Comparison of ENCODE assay signal across 9 cellular contexts in the genomic region with DNA sequence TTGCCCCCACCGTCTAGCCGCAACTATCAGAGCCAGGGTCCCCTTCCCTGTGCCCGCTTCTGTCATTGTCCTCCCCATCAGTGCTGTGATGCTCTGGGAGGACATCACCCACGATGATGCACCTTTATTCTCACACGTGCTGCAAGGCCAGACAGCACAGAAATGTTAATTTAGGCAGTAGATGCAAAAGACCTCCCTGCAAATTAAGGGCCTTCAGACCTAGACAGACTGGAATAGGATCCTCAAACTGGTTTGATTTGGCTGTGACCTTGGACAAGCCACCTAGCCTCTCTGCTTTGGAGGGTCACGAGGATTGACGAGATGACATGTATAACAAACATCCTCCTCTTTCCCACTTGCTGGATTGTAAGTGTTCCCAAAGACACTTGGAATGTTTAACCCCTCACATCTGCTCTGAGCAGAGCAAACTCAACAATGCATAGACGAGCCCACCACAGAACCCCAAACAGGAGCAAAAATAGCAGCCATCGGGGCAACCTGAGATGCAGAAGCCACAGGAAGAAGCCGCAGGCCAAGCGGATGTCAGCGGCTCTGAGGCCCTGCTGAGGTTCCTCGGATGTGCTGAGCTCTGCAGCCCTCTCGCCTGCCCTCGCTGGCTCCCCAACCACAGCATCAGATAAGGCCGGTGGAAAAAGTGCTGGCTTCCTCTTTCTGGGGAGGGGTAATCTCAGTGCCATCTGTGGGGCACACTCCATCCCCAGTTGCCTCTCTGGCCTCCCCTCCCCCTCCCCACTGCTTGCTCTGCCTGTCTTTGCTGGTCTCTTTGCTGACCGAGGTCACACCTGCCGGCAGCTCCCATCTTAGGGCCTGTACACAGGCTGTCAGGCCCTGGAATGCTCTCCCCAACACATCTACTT. TPM values are rescaled to one million over a fixed set of nuclear protein-coding genes. Genes with fewer than 3 reads are reported as not detected.
DNase-seq lines count a peak whose midpoint lies in the region; ATAC-seq and TF ChIP-seq lines count a peak whose summit lies in the region.
"Had no signal": no experiment of that assay in that cellular context is flagged by ENCODE, and none has a peak within 500 bp of the region (broad histone marks: within the 10 kb centered on the region; RNA-seq: fewer than 3 reads in every experiment).

No MANE protein-coding gene starts in this region.

- peak; percentile 45 for ATAC-seq in GM21717 (IDR thresholded peaks at IDR 0.05; ENCODE audit: unreplicated experiment)
- peak; percentile 97 for ATAC-seq in naive thymus-derived CD8-positive, alpha-beta T cell

- H3F3A ChIP-seq in OCI-LY1 (ENCODE audit: insufficient read depth, low read length), result no peaks in the 10 kb centered on the region

- peak overlapping the region; percentile 29 to 31 for H3K4me3 ChIP-seq in CD4-positive, alpha-beta memory T cell (ENCODE audit: low read length in 2 of 2)
- no peak overlapping the region for H3K4me3 ChIP-seq in OCI-LY1 (ENCODE audit: low read depth, low read length, poor library complexity, severe bottlenecking)
- H3K4me3 ChIP-seq in coronary artery, result no peak overlapping the region

- no peak overlapping the region for H2AFZ ChIP-seq in OCI-LY1 (ENCODE audit: low read length)

- H3K27ac Mint-ChIP-seq in CD4-positive, alpha-beta memory T cell, result peak overlapping the region; percentile 12 to 70 (median 53)
- peak overlapping the region in 7 of 10 donors; percentile 2 to 61 (median 40) for H3K27ac Mint-ChIP-seq in naive thymus-derived CD8-positive, alpha-beta T cell

- no peaks in the 10 kb centered on the region for H3K27me3 ChIP-seq in CD4-positive, alpha-beta memory T cell (ENCODE audit: insufficient read depth, low read length)
- no peaks in the 10 kb centered on the region for H3K27me3 ChIP-seq in OCI-LY1 (ENCODE audit: insufficient read depth, low read length)

- CTCF ChIA-PET in CD4-positive, alpha-beta memory T cell (lab: Charles Lee; ENCODE audit: partially characterized antibody), result interaction anchor here (0.6 kb wide), 1 partner anchor 50 kb away, joined by 4 read pairs; no protein-coding TSS in a partner anchor

- no peaks in the 10 kb centered on the region for H3K9me3 Mint-ChIP-seq in CD4-positive, alpha-beta memory T cell
- H3K9me3 Mint-ChIP-seq in naive thymus-derived CD8-positive, alpha-beta T cell, result no peaks in the 10 kb centered on the region

- DNase-seq in CD4-positive, alpha-beta memory T cell, result peak; percentile 76 to 83 (median 81)
- peak; percentile 73 to 81 for DNase-seq in activated T-cell treated with anti-CD3 and anti-CD28 coated beads, Interleukin-2, amount 50 U/mL, for 48 hours
- peak; percentile 45 to 83 (median 69) for DNase-seq in naive thymus-derived CD8-positive, alpha-beta T cell
- DNase-seq in SW480 (ENCODE audit: low spot score) (no peak), NCI-H82 (lab: John Stamatoyannopoulos, UW) (no peak), coronary artery (ENCODE audit: low spot score) (no peak)

- no peaks in the 10 kb centered on the region for H3K9me3 ChIP-seq in CD4-positive, alpha-beta memory T cell (ENCODE audit: control insufficient read depth in 1 of 2, low read length in 2 of 2)
- no peaks in the 10 kb centered on the region for H3K9me3 ChIP-seq in OCI-LY1 (ENCODE audit: low read length)

- H3K36me3 ChIP-seq in CD4-positive, alpha-beta memory T cell (ENCODE audit: insufficient read depth, low read length), result no peaks in the 10 kb centered on the region
- H3K36me3 ChIP-seq in OCI-LY1 (ENCODE audit: insufficient read depth, low read length), result no peaks in the 10 kb centered on the region

- TF ChIP-seq CTCF in OCI-LY1 (IDR thresholded peaks at IDR 0.05; ENCODE audit: low read length), result no peak
- TF ChIP-seq CTCF in coronary artery (IDR thresholded peaks at IDR 0.05), result no peak

- H3K36me3 Mint-ChIP-seq in CD4-positive, alpha-beta memory T cell, result no peaks in the 10 kb centered on the region
- no peaks in the 10 kb centered on the region for H3K36me3 Mint-ChIP-seq in naive thymus-derived CD8-positive, alpha-beta T cell

- no peak overlapping the region for H3K27ac ChIP-seq in CD4-positive, alpha-beta memory T cell (ENCODE audit: low read depth, low read length)
- H3K27ac ChIP-seq in OCI-LY1 (ENCODE audit: low read depth, low read length, poor library complexity, severe bottlenecking) (peak overlapping the region; percentile 53), coronary artery (no peak overlapping the region)

- no peak overlapping the region for H3K9ac ChIP-seq in OCI-LY1 (ENCODE audit: low read length)

- no peaks in the 10 kb centered on the region for H4K20me1 ChIP-seq in OCI-LY1 (ENCODE audit: insufficient read depth, low read length)

- H3K4me3 Mint-ChIP-seq in CD4-positive, alpha-beta memory T cell, result peak overlapping the region; percentile 52 to 85 (median 80)
- H3K4me3 Mint-ChIP-seq in naive thymus-derived CD8-positive, alpha-beta T cell, result peak overlapping the region; percentile 53 to 79 (median 74)

- intact Hi-C loops in CD4-positive, alpha-beta memory T cell (cut with micrococcal nuclease), result loop anchor here (1.0 to 10.0 kb wide), 2 partner anchors 8 to 65 kb away; no protein-coding TSS in a partner anchor

- H3K27me3 Mint-ChIP-seq in CD4-positive, alpha-beta memory T cell, result peaks cover 3 to 10% of the 10 kb centered on the region in 2 donors
- H3K27me3 Mint-ChIP-seq in naive thymus-derived CD8-positive, alpha-beta T cell, result peaks cover 3 to 54% (median 23%) of the 10 kb centered on the region in 5 donors

- H3K4me1 ChIP-seq in CD4-positive, alpha-beta memory T cell (ENCODE audit: insufficient read depth, low read length), result peaks cover 99% of the 10 kb centered on the region
- peaks cover 84% of the 10 kb centered on the region for H3K4me1 ChIP-seq in OCI-LY1 (ENCODE audit: insufficient read depth, low read length, severe bottlenecking)

- peak overlapping the region; percentile 39; the same call in 1 of the 2 replicates for H3K4me2 ChIP-seq in OCI-LY1 (ENCODE audit: low read length)

- H3K9me2 ChIP-seq in OCI-LY1 (ENCODE audit: low read depth, low read length), result no peaks in the 10 kb centered on the region

- no peaks in the 10 kb centered on the region for H3K79me2 ChIP-seq in OCI-LY1 (ENCODE audit: insufficient read depth, low read length)

- POLR2A ChIA-PET in CD4-positive, alpha-beta memory T cell (lab: Charles Lee; ENCODE audit: partially characterized antibody), result interaction anchor here (0.6 to 6.9 kb wide), 5 partner anchors 6 to 1168 kb away, joined by 3 to 41 read pairs (median 8); no protein-coding TSS in a partner anchor
- POLR2A ChIA-PET in naive thymus-derived CD8-positive, alpha-beta T cell (lab: Charles Lee), result interaction anchor here (0.5 to 1.8 kb wide), 4 partner anchors 9 to 225 kb away, joined by 3 to 7 read pairs (median 6); no protein-coding TSS in a partner anchor

- peaks cover 54 to 91% (median 73%) of the 10 kb centered on the region in 4 donors for H3K4me1 Mint-ChIP-seq in CD4-positive, alpha-beta memory T cell
- peaks cover 50 to 88% (median 86%) of the 10 kb centered on the region in 4 donors for H3K4me1 Mint-ChIP-seq in naive thymus-derived CD8-positive, alpha-beta T cell

RNA-seq across cellular contexts. Expression of a gene that starts 35.3 kb away (rescaled TPM):
- under 1 TPM; 0.33 to 0.64 TPM for total RNA-seq in CD4-positive, alpha-beta memory T cell
- 1 to 10 TPM in 1 of 2 donors, under 1 TPM in 1; 0.22 to 1.1 TPM for polyA plus RNA-seq in CD4-positive, alpha-beta memory T cell
- total RNA-seq in naive thymus-derived CD8-positive, alpha-beta T cell, result 1 to 10 TPM in 1 of 2 experiments, under 1 TPM in 1; 0.31 to 1.2 TPM
- 1 to 10 TPM in 2 of 3 donors, under 1 TPM in 1; 0.89 to 1.3 (median 1.2) TPM for polyA plus RNA-seq in naive thymus-derived CD8-positive, alpha-beta T cell
- total RNA-seq: renal cortical epithelial cell had no signal

Comparison
In these comparisons a context has a peak if more than half of its experiments do, and no peak if none do; other contexts are left out.
1. DNase-seq: peak in CD4-positive, alpha-beta memory T cell (5 of 5), activated T-cell treated with anti-CD3 and anti-CD28 coated beads, Interleukin-2, amount 50 U/mL, for 48 hours (2 of 2) and naive thymus-derived CD8-positive, alpha-beta T cell (10 of 10); none in SW480 (single experiment), NCI-H82 (single experiment) and coronary artery (single experiment).
2. H3K4me3 ChIP-seq: peak in CD4-positive, alpha-beta memory T cell (2 of 2); none in OCI-LY1 (single experiment) and coronary artery (single experiment).